24 cellular contexts compared by ENCODE assay signal in genomic region chr22:27621671-27622070, GRCh38.
"Had no signal": no experiment of that assay in that cellular context is flagged by ENCODE, and none has a peak within 500 bp of the region (broad histone marks: within the 10 kb centered on the region; RNA-seq: fewer than 3 reads in every experiment).

No MANE protein-coding gene starts in this region.

- ATAC-seq: activated CD8-positive, alpha-beta memory T cell treated with anti-CD3 and anti-CD28 coated beads, Interleukin-2, amount 10 ng/mL, durations not matched to agents 7 days and 5 days; activated naive CD4-positive, alpha-beta T cell treated with anti-CD3 and anti-CD28 coated beads, Interleukin-2, amount 50 U/mL, for 72 hours; activated naive CD8-positive, alpha-beta T cell treated with anti-CD3 and anti-CD28 coated beads, Interleukin-2, amount 50 U/mL, for 24 hours; T-helper 17 cell had no signal

- DNase-seq: activated B cell treated with CpG ODN at 0.5 μM for 24 hours; activated CD4-positive, alpha-beta T cell treated with anti-CD3 and anti-CD28 coated beads for 1 hour; activated CD4-positive, alpha-beta T cell treated with anti-CD3 and anti-CD28 coated beads, Interleukin-2, amount 10 ng/mL, durations not matched to agents 24 days and 14 days; activated CD4-positive, alpha-beta T cell treated with anti-CD3 and anti-CD28 coated beads, Interleukin-2, amount 50 U/mL, for 48 hours; activated CD8-positive, alpha-beta memory T cell treated with anti-CD3 and anti-CD28 coated beads, Interleukin-2, amount 10 ng/mL, durations not matched to agents 7 days and 5 days; activated effector memory CD4-positive, alpha-beta T cell treated with Interleukin-2 at 50 U/mL for 16 hours; activated naive CD4-positive, alpha-beta T cell; activated naive CD8-positive, alpha-beta T cell treated with anti-CD3 and anti-CD28 coated beads, Interleukin-2, amount 50 U/mL, for 24 hours; activated T-cell treated with anti-CD3 and anti-CD28 coated beads, Interleukin-2, amount 50 U/mL, for 24 hours; amygdala; KG1; NCI-H1048; NCI-H146; NCI-H187 treated with DMSO at 0.1 percent for 48 hours; NCI-H2081 treated with DMSO at 0.1 percent for 48 hours; NCI-H446; NCI-H524; SHP77 treated with DMSO at 0.1 percent for 48 hours; T-helper 17 cell; T-helper 9 cell had no signal

- FAIRE-seq: astrocyte, RCC 7860, TTC549 had no signal
